11 cellular contexts compared by ENCODE assay signal in the genomic region with DNA sequence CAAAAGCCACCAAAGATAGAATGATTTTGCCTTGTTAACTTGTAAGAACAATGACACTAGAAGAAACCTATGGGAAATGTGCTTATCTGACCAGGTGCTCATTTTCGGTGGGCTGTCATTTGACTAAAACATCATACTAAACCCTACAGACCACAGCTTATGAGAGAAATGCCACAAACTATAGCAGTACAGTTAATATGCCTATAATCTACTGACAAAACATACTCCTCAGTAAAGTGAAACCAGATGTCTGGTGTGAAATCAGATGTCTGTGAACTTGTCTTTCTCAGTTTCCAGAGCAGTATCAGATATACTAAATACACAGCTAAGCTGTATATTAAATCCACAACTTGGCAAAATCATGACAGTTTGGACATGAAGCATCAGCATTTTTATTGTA.
DNase-seq lines count a peak whose midpoint lies in the region; ATAC-seq and TF ChIP-seq lines count a peak whose summit lies in the region.
"Had no signal": no experiment of that assay in that cellular context is flagged by ENCODE, and none has a peak within 500 bp of the region (broad histone marks: within the 10 kb centered on the region; RNA-seq: fewer than 3 reads in every experiment).

No MANE protein-coding gene starts in this region.

- TF ChIP-seq CTCF in astrocyte of the spinal cord (IDR thresholded peaks at IDR 0.05; ENCODE audit: low read depth, low read length): no peak

- in situ Hi-C loops in astrocyte of the spinal cord (cut with HindIII; ENCODE audit: low sequenced_read_pairs): no loop called here

- peak; percentile 60 for ATAC-seq in GM18499 (IDR thresholded peaks at IDR 0.05; ENCODE audit: insufficient read depth, unreplicated experiment)
- ATAC-seq in GM21390 (IDR thresholded peaks at IDR 0.05; ENCODE audit: unreplicated experiment): peak; percentile 71
- peak; percentile 66 for ATAC-seq in HG03108 (IDR thresholded peaks at IDR 0.05; ENCODE audit: unreplicated experiment)
- ATAC-seq: pancreas had no signal

- H3K4me3 ChIP-seq in astrocyte of the spinal cord (ENCODE audit: low read depth, low read length): no peak overlapping the region
- H3K4me3 ChIP-seq: pancreas had no signal

- DNase-seq in astrocyte of the spinal cord (ENCODE audit: low read depth, low spot score) (peak; percentile 16), SW480 (ENCODE audit: low spot score) (no peak), GM19238 (ENCODE audit: insufficient read length, low spot score) (no peak), T1000 (lab: John Stamatoyannopoulos, UW) (no peak), kidney glomerular epithelial cell (lab: John Stamatoyannopoulos, UW) (no peak)
- DNase-seq: activated CD4-positive, alpha-beta T cell treated with anti-CD3 and anti-CD28 coated beads, Interleukin-2, amount 10 ng/mL, durations not matched to agents 24 days and 14 days; NK-92 treated with Interleukin-12 subunit alpha and Interleukin-12 subunit beta, amount 100 ng/mL, for 24 hours; pancreas had no signal
